ENCODE assay signal across 24 cellular contexts in genomic region chr3:170641510-170642236, GRCh38. TPM values are rescaled to one million over a fixed set of nuclear protein-coding genes. Genes with fewer than 3 reads are reported as not detected.
DNase-seq lines count a peak whose midpoint lies in the region; ATAC-seq, FAIRE-seq and TF ChIP-seq lines count a peak whose summit lies in the region.
"Had no signal": no experiment of that assay in that cellular context is flagged by ENCODE, and none has a peak within 500 bp of the region (broad histone marks: within the 10 kb centered on the region; RNA-seq: fewer than 3 reads in every experiment).

No MANE protein-coding gene starts in this region.

- no peak for TF ChIP-seq CTCF in K562 (IDR thresholded peaks at IDR 0.05 in 2 of 3, conservative IDR thresholded peaks at IDR 0.05 in 1 of 3; ENCODE audit: insufficient read depth in 2 of 3, low read depth in 1 of 3, low read length in 3 of 3)

- POLR2A ChIA-PET in K562 (lab: Yijun Ruan, JAX) = interaction anchor here (0.7 to 1.5 kb wide), 3 partner anchors 13 to 130 kb away, joined by 3 to 5 read pairs (median 3); no protein-coding TSS in a partner anchor

- no peaks in the 10 kb centered on the region for H3K79me2 ChIP-seq in K562 (ENCODE audit: control insufficient read depth, insufficient read depth, low read length)

- peaks cover 25 to 36% of the 10 kb centered on the region in 2 experiments for H3K4me1 ChIP-seq in K562 (replicated peaks in 1 of 2; ENCODE audit: control insufficient read depth in 2 of 2, insufficient read depth in 2 of 2, low read length in 2 of 2)
- H3K4me1 ChIP-seq: A549, colonic mucosa had no signal

- TF ChIP-seq EP300 in K562 (IDR thresholded peaks at IDR 0.05; ENCODE audit: low read length) = no peak

- CTCF ChIA-PET in K562 (lab: Yijun Ruan, JAX; ENCODE audit: low intra/inter-chr PET ratio) = no interaction called here

- H3K27ac ChIP-seq in K562 (ENCODE audit: extremely low read depth, low read depth, low read length) = peak overlapping the region; percentile 42; the same call in 2 of the 3 replicates
- H3K27ac ChIP-seq: A549, colonic mucosa, gastrocnemius medialis, neutrophil had no signal

- no peak overlapping the region; a peak in 1 of 4 replicates for H3K9ac ChIP-seq in K562 (ENCODE audit: insufficient read depth in 1 of 2, low read depth in 2 of 2, low read length in 2 of 2)

- DNase-seq in AG08395 (ENCODE audit: low spot score) = peak; percentile 8
- DNase-seq in HT1080 (ENCODE audit: low read depth) = peak; percentile 27
- DNase-seq in K562 (ENCODE audit: extremely low read depth in 1 of 4, low spot score in 3 of 4) = peak in 1 of 4 experiments; percentile 26
- peak; percentile 80 for DNase-seq in myocyte (ENCODE audit: low read depth)
- DNase-seq in activated naive CD4-positive, alpha-beta T cell treated with anti-CD3 and anti-CD28 coated beads, Interleukin-2, amount 50 U/mL, for 72 hours (ENCODE audit: low spot score in 2 of 2) = no peak
- DNase-seq in NCI-H526 (lab: John Stamatoyannopoulos, UW) = no peak
- no peak for DNase-seq in RKO (ENCODE audit: low spot score)
- DNase-seq: activated gamma-delta T cell treated with Interleukin-2 at 50 U/mL for 16 hours; CD8-positive, alpha-beta T cell; colonic mucosa; DMS79 treated with DMSO at 0.1 percent for 48 hours; gastrocnemius medialis; left cardiac atrium; NCI-H1930; NCI-H345; retina; T-cell; trophoblast cell had no signal

- no peaks in the 10 kb centered on the region for H3K9me1 ChIP-seq in K562 (ENCODE audit: control insufficient read depth, insufficient read depth, low read length)

- peak overlapping the region; percentile 89 for H2AFZ ChIP-seq in K562 (ENCODE audit: low read depth, low read length)

- TF ChIP-seq POLR2A in K562 (conservative IDR thresholded peaks at IDR 0.05) = no peak

- no TSS peak for BruUV-seq in K562 (replicated peaks; lab: Mats Ljungman, UMichigan)

- H3K27ac Mint-ChIP-seq in activated naive CD4-positive, alpha-beta T cell treated with anti-CD3 and anti-CD28 coated beads, Interleukin-2, amount 50 U/mL, for 72 hours = no peak overlapping the region
- H3K27ac Mint-ChIP-seq: CD8-positive, alpha-beta T cell; T-cell had no signal

- H3K27me3 ChIP-seq in K562 (ENCODE audit: control insufficient read depth in 2 of 2, insufficient read depth in 2 of 2, low read length in 2 of 2) = no peaks in the 10 kb centered on the region
- H3K27me3 ChIP-seq: colonic mucosa, gastrocnemius medialis, neutrophil had no signal

- H3K4me2 ChIP-seq in K562 (ENCODE audit: insufficient read depth, low read length) = peak overlapping the region; percentile 47
- H3K4me2 ChIP-seq: A549 had no signal

- intact Hi-C loops in K562 (cut with micrococcal nuclease) = no loop called here

- in situ Hi-C loops in K562 (cut with MboI) = loop anchor here (25.0 kb wide), 1 partner anchor 946 kb away; no protein-coding TSS in a partner anchor

- no peak for TF ChIP-seq RAD21 in K562 (CRISPR knock-in tag; conservative IDR thresholded peaks at IDR 0.05 in 1 of 2, IDR thresholded peaks at IDR 0.05 in 1 of 2)

- ATAC-seq in K562 (peak; percentile 54), GM21381 (IDR thresholded peaks at IDR 0.05; ENCODE audit: unreplicated experiment) (no peak)
- ATAC-seq in activated naive CD4-positive, alpha-beta T cell treated with anti-CD3 and anti-CD28 coated beads, Interleukin-2, amount 50 U/mL, for 72 hours = no peak
- ATAC-seq: A549; CD8-positive, alpha-beta T cell; gastrocnemius medialis; HCT116; left cardiac atrium; T-cell had no signal

- WGBS in K562 (ENCODE audit: insufficient coverage, low coverage, missing lambda C conversion rate) = 74% methylated on average over 4 of the region's 5 CpGs

- no peak overlapping the region for H3K4me3 ChIP-seq in K562
- H3K4me3 ChIP-seq: A549, colonic mucosa, gastrocnemius medialis had no signal

- H3K9me3 ChIP-seq in K562 (replicated peaks; ENCODE audit: control insufficient read depth, insufficient read depth, low read depth, low read length) = no peaks in the 10 kb centered on the region; the same call in 1 of the 2 replicates
- H3K9me3 ChIP-seq: A549, colonic mucosa, gastrocnemius medialis, neutrophil had no signal

- H3K36me3 Mint-ChIP-seq in activated naive CD4-positive, alpha-beta T cell treated with anti-CD3 and anti-CD28 coated beads, Interleukin-2, amount 50 U/mL, for 72 hours = peaks cover 0 to 6% of the 10 kb centered on the region in 2 donors
- H3K36me3 Mint-ChIP-seq: CD8-positive, alpha-beta T cell; T-cell had no signal

- H3K9me3 Mint-ChIP-seq in activated naive CD4-positive, alpha-beta T cell treated with anti-CD3 and anti-CD28 coated beads, Interleukin-2, amount 50 U/mL, for 72 hours = no peaks in the 10 kb centered on the region
- H3K9me3 Mint-ChIP-seq: CD8-positive, alpha-beta T cell; T-cell had no signal

- no peak for FAIRE-seq in K562 (lab: Jason Lieb, UNC)
- FAIRE-seq: A549, GM19239, HTR-8/SVneo had no signal

- H4K20me1 ChIP-seq in K562 (replicated peaks; ENCODE audit: control insufficient read depth, insufficient read depth, low read length) = no peaks in the 10 kb centered on the region

- H3K36me3 ChIP-seq in K562 (ENCODE audit: control insufficient read depth, insufficient read depth, low read length) = no peaks in the 10 kb centered on the region
- H3K36me3 ChIP-seq: colonic mucosa, gastrocnemius medialis, neutrophil had no signal

TF ChIP-seq in K562, 482 proteins besides CTCF, POLR2A, EP300 and RAD21 (continues in another document):
- TF ChIP-seq ZNF766 (CRISPR knock-in tag; conservative IDR thresholded peaks at IDR 0.05) = 0 out of 2 replicates have a peak, but pooled peaks have one; percentile 16
- TF ChIP-seq NRF1 (conservative IDR thresholded peaks at IDR 0.05 in 1 of 2, IDR thresholded peaks at IDR 0.05 in 1 of 2) = 0 out of 4 replicates have a peak, but pooled peaks of 1 of the 2 experiments have one; percentile 15
- peak; percentile 73; the same call in 1 of the 2 replicates for TF ChIP-seq SPI1 (IDR thresholded peaks at IDR 0.05; ENCODE audit: borderline replicate concordance, low read depth, low read length)
- TF ChIP-seq ZNF512 (tag; IDR thresholded peaks at IDR 0.05) = peak; percentile 28; the same call in 1 of the 2 replicates

RNA-seq across cellular contexts. Expression of gene SLC7A14, which starts 55.8 kb away (rescaled TPM):
- total RNA-seq in HT1080 (2014; rRNA removed; shearing (Covaris generic)) = not detected in 2 replicates
- not detected in 2 replicates for polyA plus RNA-seq in HT1080 (2015; cell fraction: cytosol; rRNA removed)
- not detected in 2 replicates for polyA plus RNA-seq in HT1080 (2015; cell fraction: nucleus; rRNA removed)
- not detected in 2 replicates for total RNA-seq in K562 (2011; cell fraction: chromatin; rRNA removed; ENCODE audit: low replicate concordance)
- not detected in 2 replicates for total RNA-seq in K562 (2011; cell fraction: nucleolus; rRNA removed)
- total RNA-seq in K562 (2011; cell fraction: nucleoplasm; rRNA removed) = not detected in 2 replicates
- not detected in 2 replicates for total RNA-seq in K562 (2014; rRNA removed)
- total RNA-seq in K562 (2014; rRNA removed; fragmentation: Illumina TruSeq; extraction: Trizol) = not detected in 2 replicates
- not detected in 2 replicates for total RNA-seq in K562 (2015; rRNA removed; fragmentation: Illumina TruSeq; extraction: Trizol)
- not detected in 2 replicates for total RNA-seq in K562 (2021)
- polyA plus RNA-seq in K562 (2011; rRNA removed) = not detected in 2 replicates
- polyA plus RNA-seq in K562 (2011; cell fraction: cytosol; rRNA removed) = not detected in 2 replicates
- not detected in 2 replicates for polyA plus RNA-seq in K562 (2011; cell fraction: nucleus; rRNA removed)
- not detected in 2 replicates for polyA plus RNA-seq in K562 (2012)
- polyA plus RNA-seq in K562 (2014; fragmentation: Illumina TruSeq; extraction: Trizol) = not detected in 2 replicates
- polyA plus RNA-seq in K562 (2014; fragmentation: Nextera tagmentation; extraction: Ambion mirVana) = not detected
- polyA plus RNA-seq in K562 (2014; rRNA removed) = not detected in 2 replicates
- polyA minus RNA-seq in K562 (2011; rRNA and poly(A)+ RNA removed) = under 0.01 TPM in 1 of 2 replicates, not detected in the other
- not detected in 2 replicates for polyA minus RNA-seq in K562 (2011; cell fraction: cytosol; rRNA and poly(A)+ RNA removed)
- polyA minus RNA-seq in K562 (2011; cell fraction: nucleus; rRNA and poly(A)+ RNA removed) = not detected in 2 replicates
- total RNA-seq in myocyte = 0.21 and 0.24 TPM in 2 replicates
- 0.03 TPM for polyA plus RNA-seq in myocyte (2012)
- total RNA-seq in activated naive CD4-positive, alpha-beta T cell treated with anti-CD3 and anti-CD28 coated beads, Interleukin-2, amount 50 U/mL, for 72 hours = not detected
- total RNA-seq: CD8-positive, alpha-beta T cell; T-cell had no signal
- polyA plus RNA-seq: A549 had no signal

Comparison
In these comparisons a context has a peak if more than half of its experiments do, and no peak if none do; other contexts are left out.
1. DNase-seq: peak in AG08395 (single experiment), HT1080 (single experiment) and myocyte (single experiment); none in activated naive CD4-positive, alpha-beta T cell treated with anti-CD3 and anti-CD28 coated beads, Interleukin-2, amount 50 U/mL, for 72 hours (0 of 2), NCI-H526 (0 of 2) and RKO (single experiment).